In genomic region chr5:3698412-3698811, GRCh38 we compare ENCODE assay signal across 1 cellular context.
TF ChIP-seq lines count a peak whose summit lies in the region.

No MANE protein-coding gene starts in this region.

TF ChIP-seq in H1, 55 proteins besides CTCF, POLR2A, EP300 and RAD21 (continued from another document):
- TF ChIP-seq TAF1 (IDR thresholded peaks at IDR 0.05; ENCODE audit: low read depth, low read length) (no peak), CEBPB (IDR thresholded peaks at IDR 0.05; ENCODE audit: low read depth, low read length) (no peak), JUN (IDR thresholded peaks at IDR 0.05; ENCODE audit: low read depth, low read length) (no peak), CHD1 (IDR thresholded peaks at IDR 0.05; ENCODE audit: low read depth, low read length) (no peak), SIRT6 (IDR thresholded peaks at IDR 0.05; ENCODE audit: low read length) (no peak), ZNF274 (IDR thresholded peaks at IDR 0.05; ENCODE audit: borderline replicate concordance, extremely low read depth, low read length) (no peak), SP1 (IDR thresholded peaks at IDR 0.05; ENCODE audit: low read depth, low read length) (no peak), BCL11A (IDR thresholded peaks at IDR 0.05; ENCODE audit: low read depth in 2 of 2, low read length in 2 of 2) (no peak)
- TF ChIP-seq, protein P1, sequence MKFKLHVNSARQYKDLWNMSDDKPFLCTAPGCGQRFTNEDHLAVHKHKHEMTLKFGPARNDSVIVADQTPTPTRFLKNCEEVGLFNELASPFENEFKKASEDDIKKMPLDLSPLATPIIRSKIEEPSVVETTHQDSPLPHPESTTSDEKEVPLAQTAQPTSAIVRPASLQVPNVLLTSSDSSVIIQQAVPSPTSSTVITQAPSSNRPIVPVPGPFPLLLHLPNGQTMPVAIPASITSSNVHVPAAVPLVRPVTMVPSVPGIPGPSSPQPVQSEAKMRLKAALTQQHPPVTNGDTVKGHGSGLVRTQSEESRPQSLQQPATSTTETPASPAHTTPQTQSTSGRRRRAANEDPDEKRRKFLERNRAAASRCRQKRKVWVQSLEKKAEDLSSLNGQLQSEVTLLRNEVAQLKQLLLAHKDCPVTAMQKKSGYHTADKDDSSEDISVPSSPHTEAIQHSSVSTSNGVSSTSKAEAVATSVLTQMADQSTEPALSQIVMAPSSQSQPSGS (IDR thresholded peaks at IDR 0.05; ENCODE audit: low read length): no peak
- TF ChIP-seq, protein P2, sequence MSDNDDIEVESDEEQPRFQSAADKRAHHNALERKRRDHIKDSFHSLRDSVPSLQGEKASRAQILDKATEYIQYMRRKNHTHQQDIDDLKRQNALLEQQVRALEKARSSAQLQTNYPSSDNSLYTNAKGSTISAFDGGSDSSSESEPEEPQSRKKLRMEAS (IDR thresholded peaks at IDR 0.05): no peak
